14 cellular contexts compared by ENCODE assay signal in the genomic region with DNA sequence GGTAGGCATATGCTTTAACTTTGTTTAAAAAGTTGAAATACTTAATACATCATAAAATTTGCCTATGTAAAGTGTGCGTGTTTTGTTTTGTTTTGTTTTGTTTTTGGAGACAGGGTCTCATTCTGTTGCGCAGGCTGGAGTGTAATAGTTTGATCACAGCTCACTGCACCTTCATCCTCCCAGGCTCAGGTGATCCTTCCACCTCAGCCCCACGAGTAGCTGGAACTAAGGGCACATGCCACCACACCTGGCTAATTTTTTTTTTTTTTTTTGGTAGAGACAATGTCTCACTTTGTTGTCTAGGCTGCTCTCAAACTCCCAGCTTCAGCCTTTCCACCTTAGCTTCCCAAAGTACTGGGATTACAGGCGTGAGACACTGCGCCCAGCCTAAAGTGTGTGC. TPM values are rescaled to one million over a fixed set of nuclear protein-coding genes. Genes with fewer than 3 reads are reported as not detected.
A peak's percentile ranks its signal among the peaks of the same experiment; 100 is the strongest.
DNase-seq lines count a peak whose midpoint lies in the region; ATAC-seq, FAIRE-seq and TF ChIP-seq lines count a peak whose summit lies in the region.
"Had no signal": no experiment of that assay in that cellular context is flagged by ENCODE, and none has a peak within 500 bp of the region (broad histone marks: within the 10 kb centered on the region; RNA-seq: fewer than 3 reads in every experiment).

No MANE protein-coding gene starts in this region.

- peaks cover 0 to 11% (median 9%) of the 10 kb centered on the region in 4 donors for H3K36me3 ChIP-seq in esophagus muscularis mucosa

- FAIRE-seq in RCC 7860 (lab: Jason Lieb, UNC) = no peak

- no peak overlapping the region for H3K27ac Mint-ChIP-seq in activated naive CD4-positive, alpha-beta T cell treated with anti-CD3 and anti-CD28 coated beads, Interleukin-2, amount 50 U/mL, for 24 hours
- H3K27ac Mint-ChIP-seq in activated T-helper 17 cell treated with anti-CD3 and anti-CD28 coated beads, Interleukin-2, amount 50 U/mL, for 72 hours = peak overlapping the region; percentile 28
- H3K27ac Mint-ChIP-seq in neural crest cell (ENCODE audit: unreplicated experiment) = peak overlapping the region; percentile 3

- no peaks in the 10 kb centered on the region for H3K9me3 Mint-ChIP-seq in activated naive CD4-positive, alpha-beta T cell treated with anti-CD3 and anti-CD28 coated beads, Interleukin-2, amount 50 U/mL, for 24 hours
- H3K9me3 Mint-ChIP-seq in activated T-helper 17 cell treated with anti-CD3 and anti-CD28 coated beads, Interleukin-2, amount 50 U/mL, for 72 hours = no peaks in the 10 kb centered on the region
- peaks cover 3% of the 10 kb centered on the region for H3K9me3 Mint-ChIP-seq in neural crest cell

- no peak for ATAC-seq in activated T-helper 17 cell treated with anti-CD3 and anti-CD28 coated beads, Interleukin-2, amount 50 U/mL, for 72 hours (replicated peaks)
- no peak for ATAC-seq in HG03108 (IDR thresholded peaks at IDR 0.05; ENCODE audit: unreplicated experiment)

- peak overlapping the region; percentile 5 for H3K4me3 Mint-ChIP-seq in activated naive CD4-positive, alpha-beta T cell treated with anti-CD3 and anti-CD28 coated beads, Interleukin-2, amount 50 U/mL, for 24 hours
- peak overlapping the region; percentile 22 for H3K4me3 Mint-ChIP-seq in activated T-helper 17 cell treated with anti-CD3 and anti-CD28 coated beads, Interleukin-2, amount 50 U/mL, for 72 hours
- no peak overlapping the region for H3K4me3 Mint-ChIP-seq in neural crest cell

- TF ChIP-seq CTCF in neural crest cell (conservative IDR thresholded peaks at IDR 0.05) (no peak), esophagus muscularis mucosa (IDR thresholded peaks at IDR 0.05) (no peak)

- peaks cover 87% of the 10 kb centered on the region for H3K4me1 Mint-ChIP-seq in activated naive CD4-positive, alpha-beta T cell treated with anti-CD3 and anti-CD28 coated beads, Interleukin-2, amount 50 U/mL, for 24 hours
- peaks cover 64% of the 10 kb centered on the region for H3K4me1 Mint-ChIP-seq in activated T-helper 17 cell treated with anti-CD3 and anti-CD28 coated beads, Interleukin-2, amount 50 U/mL, for 72 hours
- H3K4me1 Mint-ChIP-seq in neural crest cell = peaks cover 25% of the 10 kb centered on the region

- H3K9me3 ChIP-seq in esophagus muscularis mucosa = no peaks in the 10 kb centered on the region
- H3K9me3 ChIP-seq: MG63 had no signal

- no peak overlapping the region for H3K27ac ChIP-seq in esophagus muscularis mucosa (replicated peaks in 1 of 4)
- H3K27ac ChIP-seq: C4-2B had no signal

- DNase-seq in activated naive CD4-positive, alpha-beta T cell (lab: John Stamatoyannopoulos, UW) = no peak
- DNase-seq in neural crest cell (ENCODE audit: low read depth, low spot score) (no peak), esophagus muscularis mucosa (ENCODE audit: extremely low spot score) (no peak), RCC 7860 (ENCODE audit: low spot score) (no peak)
- DNase-seq: H7, Karpas-422, MG63, NCI-H1092, NCI-H2081 treated with DMSO at 0.1 percent for 48 hours, NCI-H524 had no signal

- H3K27me3 ChIP-seq in esophagus muscularis mucosa = no peaks in the 10 kb centered on the region
- H3K27me3 ChIP-seq: MG63 had no signal

- intact Hi-C loops in esophagus muscularis mucosa (cut with DNase I) = no loop called here

- no peak for TF ChIP-seq POLR2A in esophagus muscularis mucosa (IDR thresholded peaks at IDR 0.05; ENCODE audit: low read depth)

- WGBS in esophagus muscularis mucosa = 92% methylated on average over 5 of the region's 5 CpGs

- peaks cover 40 to 64% (median 61%) of the 10 kb centered on the region in 4 donors for H3K4me1 ChIP-seq in esophagus muscularis mucosa

- no peaks in the 10 kb centered on the region for H3K27me3 Mint-ChIP-seq in activated naive CD4-positive, alpha-beta T cell treated with anti-CD3 and anti-CD28 coated beads, Interleukin-2, amount 50 U/mL, for 24 hours
- H3K27me3 Mint-ChIP-seq in activated T-helper 17 cell treated with anti-CD3 and anti-CD28 coated beads, Interleukin-2, amount 50 U/mL, for 72 hours = no peaks in the 10 kb centered on the region
- H3K27me3 Mint-ChIP-seq in neural crest cell (ENCODE audit: low read depth) = no peaks in the 10 kb centered on the region

- peaks cover 18% of the 10 kb centered on the region for H3K36me3 Mint-ChIP-seq in activated naive CD4-positive, alpha-beta T cell treated with anti-CD3 and anti-CD28 coated beads, Interleukin-2, amount 50 U/mL, for 24 hours
- peaks cover 52% of the 10 kb centered on the region for H3K36me3 Mint-ChIP-seq in activated T-helper 17 cell treated with anti-CD3 and anti-CD28 coated beads, Interleukin-2, amount 50 U/mL, for 72 hours (ENCODE audit: low read depth)
- H3K36me3 Mint-ChIP-seq in neural crest cell (ENCODE audit: low read depth) = peaks cover 18% of the 10 kb centered on the region

- H3K4me3 ChIP-seq in esophagus muscularis mucosa = no peak overlapping the region
- H3K4me3 ChIP-seq: MG63 had no signal

- TF ChIP-seq EP300 in esophagus muscularis mucosa (IDR thresholded peaks at IDR 0.05) = no peak

RNA-seq across cellular contexts. Expression of a gene that starts 42.5 kb away (rescaled TPM):
- total RNA-seq in activated T-helper 17 cell treated with anti-CD3 and anti-CD28 coated beads, Interleukin-2, amount 50 U/mL, for 72 hours = 100 to 1,000 TPM; 217 to 228 TPM
- total RNA-seq in neural crest cell (148 and 149 TPM in 2 replicates), esophagus muscularis mucosa (100 to 1,000 TPM in 1 of 4 donors, 10 to 100 TPM in 3; 81.0 to 116 (median 87.0) TPM)
